9 cellular contexts compared by ENCODE assay signal in genomic region chr19:2268861-2269243, GRCh38. TPM values are rescaled to one million over a fixed set of nuclear protein-coding genes. Genes with fewer than 3 reads are reported as not detected.
DNase-seq lines count a peak whose midpoint lies in the region; ATAC-seq and TF ChIP-seq lines count a peak whose summit lies in the region.
"Had no signal": no experiment of that assay in that cellular context is flagged by ENCODE, and none has a peak within 500 bp of the region (broad histone marks: within the 10 kb centered on the region; RNA-seq: fewer than 3 reads in every experiment).

No MANE protein-coding gene starts in this region.

- ATAC-seq in Right ventricle myocardium inferior (no peak), left cardiac atrium (no peak), GM18511 (IDR thresholded peaks at IDR 0.05; ENCODE audit: unreplicated experiment) (no peak)

- 3 to 5% methylated on average over 16 to 18 of the region's 19 CpGs for WGBS in mesodermal cell (ENCODE audit: insufficient coverage in 2 of 2), 2 experiments
- 2% methylated on average over 19 of the region's 19 CpGs for WGBS in urinary bladder

- H3K4me1 ChIP-seq in breast epithelium (peaks cover 17 to 18% of the 10 kb centered on the region in 2 donors), mesodermal cell (ENCODE audit: control insufficient read depth, insufficient read depth, low read length, poor library complexity, severe bottlenecking) (peaks cover 17% of the 10 kb centered on the region), urinary bladder (ENCODE audit: insufficient read depth) (no peaks in the 10 kb centered on the region)

- intact Hi-C loops in Right ventricle myocardium inferior (cut with DNase I) = loop anchor here (2.0 kb wide), 1 partner anchor 32 kb away; the partner anchor contains the start of genes PLEKHJ1 and SF3A2
- intact Hi-C loops in left cardiac atrium (cut with DNase I) = no loop called here
- intact Hi-C loops in breast epithelium (cut with DNase I; ENCODE audit: low total_unique reads) = no loop called here

- H3K4me3 ChIP-seq in breast epithelium (peak overlapping the region; percentile 76 to 100 (median 82)), mesodermal cell (ENCODE audit: extremely low read depth, insufficient read depth, low read length, poor library complexity, severe bottlenecking) (peak overlapping the region; percentile 100), urinary bladder (ENCODE audit: low read depth, low read length) (peak overlapping the region; percentile 97)

- H3K9me3 ChIP-seq in breast epithelium (no peaks in the 10 kb centered on the region), mesodermal cell (ENCODE audit: control insufficient read depth, low read length) (no peaks in the 10 kb centered on the region)

- no peaks in the 10 kb centered on the region for H3K27me3 ChIP-seq in breast epithelium

- TF ChIP-seq CTCF in breast epithelium (IDR thresholded peaks at IDR 0.05) = no peak

- H3K27ac ChIP-seq in breast epithelium = peak overlapping the region; percentile 27 to 99
- no peak overlapping the region for H3K27ac ChIP-seq in mesodermal cell (ENCODE audit: low read depth, low read length, severe bottlenecking)
- H3K27ac ChIP-seq in urinary bladder (ENCODE audit: low read depth) = no peak overlapping the region

- DNase-seq in Right ventricle myocardium inferior (ENCODE audit: missing footprints) (peak; percentile 72), left cardiac atrium (no peak), breast epithelium (ENCODE audit: low spot score in 2 of 2) (no peak), NCI-H510A (lab: John Stamatoyannopoulos, UW) (no peak), NCI-H2196 treated with DMSO at 0.1 percent for 48 hours (lab: John Stamatoyannopoulos, UW; ENCODE audit: unreplicated experiment) (no peak)

- no peaks in the 10 kb centered on the region for H3K36me3 ChIP-seq in breast epithelium
- peaks cover 30% of the 10 kb centered on the region for H3K36me3 ChIP-seq in mesodermal cell (ENCODE audit: control insufficient read depth, insufficient read depth, low read length)
- H3K36me3 ChIP-seq in urinary bladder (ENCODE audit: insufficient read depth) = no peaks in the 10 kb centered on the region

- no peak for TF ChIP-seq POLR2A in breast epithelium (IDR thresholded peaks at IDR 0.05)

RNA-seq across cellular contexts. Expression of gene JSRP1, which starts 12.6 kb away (rescaled TPM):
- total RNA-seq in Right ventricle myocardium inferior (not detected), left cardiac atrium (under 1 TPM in 1 of 2 donors, not detected in 1; 0.27 TPM), breast epithelium (1 to 10 TPM in 2 of 3 donors, not detected in 1; 1.0 to 2.3 TPM), urinary bladder (1.6 TPM)
- not detected for polyA plus RNA-seq in mesodermal cell (2013, experiment 1 of 2)
- polyA plus RNA-seq in mesodermal cell (2013, experiment 2 of 2) = not detected
- 1.3 TPM for polyA plus RNA-seq in urinary bladder
- total RNA-seq: M059J had no signal

RNA-seq across cellular contexts. Expression of gene PEAK3, which starts 13.1 kb away (rescaled TPM):
- total RNA-seq in Right ventricle myocardium inferior (0.68 TPM), left cardiac atrium (1 to 10 TPM; 1.0 to 2.3 TPM), breast epithelium (1 to 10 TPM in 1 of 3 donors, not detected in 2; 1.8 TPM), urinary bladder (not detected)
- not detected for polyA plus RNA-seq in mesodermal cell (2013, experiment 1 of 2)
- polyA plus RNA-seq in mesodermal cell (2013, experiment 2 of 2) = not detected
- 0.58 TPM for polyA plus RNA-seq in urinary bladder
- total RNA-seq: M059J had no signal

RNA-seq across cellular contexts. Expression of gene AMH, which starts 19.7 kb away (rescaled TPM):
- total RNA-seq in Right ventricle myocardium inferior (0.89 TPM), left cardiac atrium (1 to 10 TPM in 1 of 2 donors, under 1 TPM in 1; 0.80 to 1.6 TPM), breast epithelium (1 to 10 TPM in 2 of 3 donors, not detected in 1; 2.5 to 3.9 TPM), urinary bladder (not detected)
- 3.2 TPM for polyA plus RNA-seq in mesodermal cell (2013, experiment 1 of 2)
- 1.8 TPM for polyA plus RNA-seq in mesodermal cell (2013, experiment 2 of 2)
- polyA plus RNA-seq in urinary bladder = 0.44 TPM

RNA-seq across cellular contexts. Expression of gene SF3A2, which starts 32.2 kb away (rescaled TPM):
- total RNA-seq in Right ventricle myocardium inferior (30.3 TPM), left cardiac atrium (10 to 100 TPM; 28.8 to 34.4 TPM), breast epithelium (10 to 100 TPM; 32.6 to 38.0 (median 33.3) TPM), urinary bladder (32.5 TPM)
- 115 TPM for polyA plus RNA-seq in mesodermal cell (2013, experiment 1 of 2)
- 92.3 TPM for polyA plus RNA-seq in mesodermal cell (2013, experiment 2 of 2)
- 69.9 TPM for polyA plus RNA-seq in urinary bladder

RNA-seq across cellular contexts. Expression of gene PLEKHJ1, which starts 32.7 kb away (rescaled TPM):
- total RNA-seq in Right ventricle myocardium inferior = 59.7 TPM
- total RNA-seq in left cardiac atrium = 10 to 100 TPM; 45.2 to 45.7 TPM
- total RNA-seq in breast epithelium = 10 to 100 TPM; 44.6 to 52.8 (median 47.4) TPM
- 74.4 TPM for polyA plus RNA-seq in mesodermal cell (2013, experiment 1 of 2)
- polyA plus RNA-seq in mesodermal cell (2013, experiment 2 of 2) = 68.4 TPM
- 30.6 TPM for total RNA-seq in urinary bladder
- 60.9 TPM for polyA plus RNA-seq in urinary bladder

Comparison
In these comparisons a context has a peak if more than half of its experiments do, and no peak if none do; other contexts are left out.
1. H3K27ac ChIP-seq: peak in breast epithelium (2 of 2); none in mesodermal cell (single experiment) and urinary bladder (single experiment).
2. Peak in every context shown above with its lines, with median percentiles within 50 percentile points of each other: H3K4me3 ChIP-seq.